ENCODE assay signal across 10 cellular contexts in the genomic region with DNA sequence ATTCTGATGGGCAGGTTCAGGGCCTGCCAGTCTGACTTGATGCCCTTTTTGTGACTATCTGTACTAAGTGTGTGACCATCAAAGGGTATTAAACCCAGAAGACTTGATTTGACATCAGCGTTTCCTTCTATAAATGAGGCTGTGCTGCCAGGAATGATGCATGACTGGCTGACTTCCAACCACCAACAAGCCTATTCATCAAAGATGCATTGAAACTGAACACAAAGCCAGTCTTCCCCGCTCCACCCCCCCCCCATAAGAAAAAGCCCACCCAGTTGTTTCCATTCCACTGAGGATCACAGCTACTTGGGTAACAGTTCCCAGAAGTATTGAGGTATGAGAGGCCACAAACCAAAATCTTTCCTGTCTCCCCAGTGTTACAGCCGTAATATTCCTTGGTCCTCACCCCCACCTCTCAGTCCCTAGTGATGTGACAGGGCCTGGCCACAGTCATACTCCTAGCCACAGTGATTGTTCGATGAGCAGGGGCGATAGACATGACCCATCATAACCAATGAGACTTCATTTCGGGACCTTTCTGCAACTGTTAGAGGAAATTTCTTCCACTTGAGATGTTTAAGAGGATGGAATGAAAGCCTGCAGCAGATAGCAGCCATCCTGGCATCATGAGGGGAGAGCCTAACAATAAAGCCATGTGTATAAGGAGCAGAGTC. TPM values are rescaled to one million over a fixed set of nuclear protein-coding genes. Genes with fewer than 3 reads are reported as not detected.
A peak's percentile ranks its signal among the peaks of the same experiment; 100 is the strongest.
DNase-seq lines count a peak whose midpoint lies in the region; ATAC-seq and TF ChIP-seq lines count a peak whose summit lies in the region.
"Had no signal": no experiment of that assay in that cellular context is flagged by ENCODE, and none has a peak within 500 bp of the region (broad histone marks: within the 10 kb centered on the region; RNA-seq: fewer than 3 reads in every experiment).

No MANE protein-coding gene starts in this region.

- peak overlapping the region; percentile 89 for H3K27ac Mint-ChIP-seq in activated CD4-positive, alpha-beta memory T cell treated with anti-CD3 and anti-CD28 coated beads, Interleukin-2, amount 10 ng/mL, durations not matched to agents 7 days and 5 days

- POLR2A ChIA-PET in activated CD4-positive, alpha-beta memory T cell treated with anti-CD3 and anti-CD28 coated beads, Interleukin-2, amount 10 ng/mL, durations not matched to agents 7 days and 5 days (lab: Charles Lee), result interaction anchor here (0.6 to 2.9 kb wide), 17 partner anchors 9 to 324 kb away, joined by 3 to 20 read pairs (median 5); partner anchors contain the start of gene SH3BP5

- H3K36me3 Mint-ChIP-seq in activated CD4-positive, alpha-beta memory T cell treated with anti-CD3 and anti-CD28 coated beads, Interleukin-2, amount 10 ng/mL, durations not matched to agents 7 days and 5 days (ENCODE audit: low read depth), result peaks cover 33% of the 10 kb centered on the region

- H3K9me3 Mint-ChIP-seq in activated CD4-positive, alpha-beta memory T cell treated with anti-CD3 and anti-CD28 coated beads, Interleukin-2, amount 10 ng/mL, durations not matched to agents 7 days and 5 days, result peaks cover 3% of the 10 kb centered on the region

- peak overlapping the region; percentile 25 for H3K27ac ChIP-seq in HUES48 (ENCODE audit: low read depth, low read length)

- no peak for TF ChIP-seq CTCF in GM20000 (IDR thresholded peaks at IDR 0.05; ENCODE audit: extremely low read depth, missing control alignments)

- H3K9ac ChIP-seq in HUES48 (ENCODE audit: low read depth, low read length), result no peak overlapping the region

- no peaks in the 10 kb centered on the region for H3K27me3 ChIP-seq in HUES48 (ENCODE audit: control insufficient read depth, insufficient read depth, low read length)
- H3K27me3 ChIP-seq: ovary had no signal

- no peak for ATAC-seq in HG02884 (IDR thresholded peaks at IDR 0.05; ENCODE audit: unreplicated experiment)
- no peak for ATAC-seq in GM19463 (IDR thresholded peaks at IDR 0.05; ENCODE audit: unreplicated experiment)
- ATAC-seq in HG03045 (IDR thresholded peaks at IDR 0.05; ENCODE audit: unreplicated experiment), result no peak

- H3K4me1 ChIP-seq in HUES48 (ENCODE audit: control insufficient read depth, insufficient read depth, low read length), result peaks cover 35% of the 10 kb centered on the region

- no peak for DNase-seq in activated CD4-positive, alpha-beta memory T cell treated with anti-CD3 and anti-CD28 coated beads, Interleukin-2, amount 10 ng/mL, durations not matched to agents 7 days and 5 days
- DNase-seq in globus pallidus (ENCODE audit: low spot score) (peak; percentile 90), GM20000 (ENCODE audit: low spot score) (no peak)
- DNase-seq in stimulated activated CD4-positive, alpha-beta T cell treated with anti-CD3 and anti-CD28 coated beads, Interleukin-1b, Interleukin-23, amount 100 ng/mL, for 48 hours, result peak; percentile 72
- DNase-seq: ovary, SHP77 had no signal

- CTCF ChIA-PET in activated CD4-positive, alpha-beta memory T cell treated with anti-CD3 and anti-CD28 coated beads, Interleukin-2, amount 10 ng/mL, durations not matched to agents 7 days and 5 days (lab: Charles Lee), result interaction anchor here (0.6 to 3.8 kb wide), 9 partner anchors 10 to 315 kb away, joined by 3 to 25 read pairs (median 3); partner anchors contain the start of gene SH3BP5

- H3K36me3 ChIP-seq in HUES48 (ENCODE audit: control insufficient read depth, insufficient read depth, low read length), result no peaks in the 10 kb centered on the region
- H3K36me3 ChIP-seq: ovary had no signal

- peak overlapping the region; percentile 19 for H3K4me3 Mint-ChIP-seq in activated CD4-positive, alpha-beta memory T cell treated with anti-CD3 and anti-CD28 coated beads, Interleukin-2, amount 10 ng/mL, durations not matched to agents 7 days and 5 days

- H3K27me3 Mint-ChIP-seq in activated CD4-positive, alpha-beta memory T cell treated with anti-CD3 and anti-CD28 coated beads, Interleukin-2, amount 10 ng/mL, durations not matched to agents 7 days and 5 days, result no peaks in the 10 kb centered on the region

- H3K4me3 ChIP-seq in HUES48 (ENCODE audit: low read depth, low read length), result no peak overlapping the region
- H3K4me3 ChIP-seq: ovary had no signal

- no peaks in the 10 kb centered on the region for H3K9me3 ChIP-seq in HUES48 (ENCODE audit: control insufficient read depth, insufficient read depth, low read length)
- H3K9me3 ChIP-seq: ovary had no signal

- H3K4me1 Mint-ChIP-seq in activated CD4-positive, alpha-beta memory T cell treated with anti-CD3 and anti-CD28 coated beads, Interleukin-2, amount 10 ng/mL, durations not matched to agents 7 days and 5 days, result peaks cover 71% of the 10 kb centered on the region

RNA-seq across cellular contexts. Expression of gene SH3BP5, which starts 22.6 kb away (rescaled TPM):
- total RNA-seq in activated CD4-positive, alpha-beta memory T cell treated with anti-CD3 and anti-CD28 coated beads, Interleukin-2, amount 10 ng/mL, durations not matched to agents 7 days and 5 days, result 10 to 100 TPM; 39.0 to 40.9 TPM

Comparison
In these comparisons a context has a peak if more than half of its experiments do, and no peak if none do; other contexts are left out.
1. DNase-seq: peak in globus pallidus (single experiment) and stimulated activated CD4-positive, alpha-beta T cell treated with anti-CD3 and anti-CD28 coated beads, Interleukin-1b, Interleukin-23, amount 100 ng/mL, for 48 hours (single experiment); none in activated CD4-positive, alpha-beta memory T cell treated with anti-CD3 and anti-CD28 coated beads, Interleukin-2, amount 10 ng/mL, durations not matched to agents 7 days and 5 days (single experiment) and GM20000 (single experiment).